Comparison of ENCODE assay signal across 17 cellular contexts in genomic region chr6:45450801-45451200, GRCh38.
"Had no signal": no experiment of that assay in that cellular context is flagged by ENCODE, and none has a peak within 500 bp of the region (broad histone marks: within the 10 kb centered on the region; RNA-seq: fewer than 3 reads in every experiment).

No MANE protein-coding gene starts in this region.

- H3K4me3 ChIP-seq: adrenal gland, cardiac muscle cell, lung, ovary, right lobe of liver, suprapubic skin had no signal

- H3K9me3 Mint-ChIP-seq: activated T-cell treated with anti-CD3 and anti-CD28 coated beads, Interleukin-2, amount 50 U/mL, for 72 hours; stimulated activated naive CD8-positive, alpha-beta T cell treated with anti-CD3 and anti-CD28 coated beads, Interleukin-15, Interleukin-2, amounts not matched to agents 100 ng/mL and 50 ng/mL, for 24 hours had no signal

- H3K36me3 ChIP-seq: adrenal gland, cardiac muscle cell, ovary, right lobe of liver, suprapubic skin had no signal

- H3K27ac ChIP-seq: adrenal gland, cardiac muscle cell, ovary, right lobe of liver, suprapubic skin had no signal

- ATAC-seq: activated CD4-positive, CD25-positive, alpha-beta regulatory T cell treated with anti-CD3 and anti-CD28 coated beads, Interleukin-2, amount 50 U/mL, for 24 hours; activated T-cell treated with anti-CD3 and anti-CD28 coated beads, Interleukin-2, amount 50 U/mL, for 72 hours; esophagus mucosa; right lobe of liver had no signal

- H3K27me3 Mint-ChIP-seq: stimulated activated naive CD8-positive, alpha-beta T cell treated with anti-CD3 and anti-CD28 coated beads, Interleukin-15, Interleukin-2, amounts not matched to agents 100 ng/mL and 50 ng/mL, for 24 hours had no signal

- FAIRE-seq: colon, islet of Langerhans had no signal

- DNase-seq: activated CD4-positive, alpha-beta T cell treated with anti-CD3 and anti-CD28 coated beads, Interleukin-2, amount 50 U/mL, for 4 hours; activated CD8-positive, alpha-beta memory T cell treated with anti-CD3 and anti-CD28 coated beads, Interleukin-2, amount 50 U/mL, for 48 hours; activated naive CD4-positive, alpha-beta T cell treated with Interleukin-2 at 50 U/mL for 16 hours; activated T-cell treated with anti-CD3 and anti-CD28 coated beads, Interleukin-2, amount 50 U/mL, for 72 hours; adrenal gland; midbrain; ovary; right lobe of liver; trophoblast cell had no signal

- H3K9me3 ChIP-seq: adrenal gland, ovary, right lobe of liver, suprapubic skin had no signal

- H3K27me3 ChIP-seq: adrenal gland, cardiac muscle cell, ovary, right lobe of liver, suprapubic skin had no signal

- H3K4me3 Mint-ChIP-seq: stimulated activated naive CD8-positive, alpha-beta T cell treated with anti-CD3 and anti-CD28 coated beads, Interleukin-15, Interleukin-2, amounts not matched to agents 100 ng/mL and 50 ng/mL, for 24 hours had no signal
